Comparison of ENCODE assay signal across 1 cellular context in the genomic region with DNA sequence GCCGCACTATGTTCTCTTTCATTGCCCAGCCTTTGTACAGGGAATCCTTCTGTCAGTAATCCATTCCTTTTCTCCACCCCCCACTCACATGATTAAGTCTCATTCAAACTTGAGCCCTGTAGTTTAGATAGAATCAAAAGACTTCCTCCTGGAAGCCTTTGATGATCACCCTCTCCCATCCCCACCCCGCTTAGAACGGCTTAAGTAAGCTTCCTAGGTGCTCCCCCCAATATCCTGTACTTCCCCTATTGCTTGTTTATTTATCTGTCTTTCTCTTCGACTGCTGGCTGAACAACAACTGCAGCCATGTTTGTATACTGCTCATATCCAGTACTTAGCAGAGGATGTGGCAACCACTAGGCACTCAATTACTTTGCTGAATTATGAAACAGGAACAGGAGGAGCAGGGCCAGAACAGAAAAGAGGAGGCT.
TF ChIP-seq lines count a peak whose summit lies in the region.

No MANE protein-coding gene starts in this region.

TF ChIP-seq in HepG2, 621 proteins besides CTCF, POLR2A, EP300 and RAD21 (continued from another document and continues in another):
- no peak for TF ChIP-seq ATM (IDR thresholded peaks at IDR 0.05; ENCODE audit: borderline replicate concordance)
- TF ChIP-seq ZNF841 (CRISPR knock-in tag; IDR thresholded peaks at IDR 0.05; ENCODE audit: borderline replicate concordance): no peak
- TF ChIP-seq, protein P1, sequence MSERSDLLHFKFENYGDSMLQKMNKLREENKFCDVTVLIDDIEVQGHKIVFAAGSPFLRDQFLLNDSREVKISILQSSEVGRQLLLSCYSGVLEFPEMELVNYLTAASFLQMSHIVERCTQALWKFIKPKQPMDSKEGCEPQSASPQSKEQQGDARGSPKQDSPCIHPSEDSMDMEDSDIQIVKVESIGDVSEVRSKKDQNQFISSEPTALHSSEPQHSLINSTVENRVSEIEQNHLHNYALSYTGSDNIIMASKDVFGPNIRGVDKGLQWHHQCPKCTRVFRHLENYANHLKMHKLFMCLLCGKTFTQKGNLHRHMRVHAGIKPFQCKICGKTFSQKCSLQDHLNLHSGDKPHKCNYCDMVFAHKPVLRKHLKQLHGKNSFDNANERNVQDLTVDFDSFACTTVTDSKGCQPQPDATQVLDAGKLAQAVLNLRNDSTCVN (CRISPR knock-in tag; IDR thresholded peaks at IDR 0.05; ENCODE audit: borderline replicate concordance): no peak
- TF ChIP-seq ZMYM2 (CRISPR knock-in tag; IDR thresholded peaks at IDR 0.05): no peak
- TF ChIP-seq, protein P2, sequence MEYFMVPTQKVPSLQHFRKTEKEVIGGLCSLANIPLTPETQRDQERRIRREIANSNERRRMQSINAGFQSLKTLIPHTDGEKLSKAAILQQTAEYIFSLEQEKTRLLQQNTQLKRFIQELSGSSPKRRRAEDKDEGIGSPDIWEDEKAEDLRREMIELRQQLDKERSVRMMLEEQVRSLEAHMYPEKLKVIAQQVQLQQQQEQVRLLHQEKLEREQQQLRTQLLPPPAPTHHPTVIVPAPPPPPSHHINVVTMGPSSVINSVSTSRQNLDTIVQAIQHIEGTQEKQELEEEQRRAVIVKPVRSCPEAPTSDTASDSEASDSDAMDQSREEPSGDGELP (IDR thresholded peaks at IDR 0.05; ENCODE audit: borderline replicate concordance, low read depth): no peak
- TF ChIP-seq PAWR (CRISPR knock-in tag; IDR thresholded peaks at IDR 0.05; ENCODE audit: borderline replicate concordance): no peak
- TF ChIP-seq, protein P3, sequence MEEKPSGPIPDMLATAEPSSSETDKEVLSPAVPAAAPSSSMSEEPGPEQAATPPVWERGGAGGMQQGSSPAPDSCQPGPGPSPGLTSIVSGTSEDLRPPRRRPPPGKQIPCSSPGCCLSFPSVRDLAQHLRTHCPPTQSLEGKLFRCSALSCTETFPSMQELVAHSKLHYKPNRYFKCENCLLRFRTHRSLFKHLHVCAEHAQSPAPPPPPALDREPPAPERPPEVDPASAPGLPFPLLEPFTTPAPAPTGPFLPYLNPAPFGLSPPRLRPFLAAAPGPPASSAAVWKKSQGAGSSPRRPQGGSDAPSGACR (CRISPR knock-in tag; IDR thresholded peaks at IDR 0.05): no peak
- no peak for TF ChIP-seq REXO4 (CRISPR knock-in tag; IDR thresholded peaks at IDR 0.05; ENCODE audit: borderline replicate concordance)
- TF ChIP-seq ZFP36L2 (CRISPR knock-in tag; IDR thresholded peaks at IDR 0.05): no peak
- TF ChIP-seq KLF9 (CRISPR knock-in tag; IDR thresholded peaks at IDR 0.05; ENCODE audit: low read depth): no peak
- TF ChIP-seq SYNCRIP (IDR thresholded peaks at IDR 0.05; ENCODE audit: insufficient read depth, low read depth, low read length): no peak
- TF ChIP-seq, protein P4, sequence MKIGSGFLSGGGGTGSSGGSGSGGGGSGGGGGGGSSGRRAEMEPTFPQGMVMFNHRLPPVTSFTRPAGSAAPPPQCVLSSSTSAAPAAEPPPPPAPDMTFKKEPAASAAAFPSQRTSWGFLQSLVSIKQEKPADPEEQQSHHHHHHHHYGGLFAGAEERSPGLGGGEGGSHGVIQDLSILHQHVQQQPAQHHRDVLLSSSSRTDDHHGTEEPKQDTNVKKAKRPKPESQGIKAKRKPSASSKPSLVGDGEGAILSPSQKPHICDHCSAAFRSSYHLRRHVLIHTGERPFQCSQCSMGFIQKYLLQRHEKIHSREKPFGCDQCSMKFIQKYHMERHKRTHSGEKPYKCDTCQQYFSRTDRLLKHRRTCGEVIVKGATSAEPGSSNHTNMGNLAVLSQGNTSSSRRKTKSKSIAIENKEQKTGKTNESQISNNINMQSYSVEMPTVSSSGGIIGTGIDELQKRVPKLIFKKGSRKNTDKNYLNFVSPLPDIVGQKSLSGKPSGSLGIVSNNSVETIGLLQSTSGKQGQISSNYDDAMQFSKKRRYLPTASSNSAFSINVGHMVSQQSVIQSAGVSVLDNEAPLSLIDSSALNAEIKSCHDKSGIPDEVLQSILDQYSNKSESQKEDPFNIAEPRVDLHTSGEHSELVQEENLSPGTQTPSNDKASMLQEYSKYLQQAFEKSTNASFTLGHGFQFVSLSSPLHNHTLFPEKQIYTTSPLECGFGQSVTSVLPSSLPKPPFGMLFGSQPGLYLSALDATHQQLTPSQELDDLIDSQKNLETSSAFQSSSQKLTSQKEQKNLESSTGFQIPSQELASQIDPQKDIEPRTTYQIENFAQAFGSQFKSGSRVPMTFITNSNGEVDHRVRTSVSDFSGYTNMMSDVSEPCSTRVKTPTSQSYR (CRISPR knock-in tag; IDR thresholded peaks at IDR 0.05; ENCODE audit: borderline replicate concordance): no peak
- TF ChIP-seq SRSF1 (optimal IDR thresholded peaks at IDR 0.05; ENCODE audit: low read depth, low read length): no peak
- no peak for TF ChIP-seq ZNF614 (CRISPR knock-in tag; IDR thresholded peaks at IDR 0.05; ENCODE audit: borderline replicate concordance)
- TF ChIP-seq ZFP36 (IDR thresholded peaks at IDR 0.05; ENCODE audit: borderline replicate concordance, low read depth, low read length, partially characterized antibody): no peak
- no peak for TF ChIP-seq MXI1 (IDR thresholded peaks at IDR 0.05; ENCODE audit: borderline replicate concordance, low read depth, low read length)
- TF ChIP-seq, protein P5, sequence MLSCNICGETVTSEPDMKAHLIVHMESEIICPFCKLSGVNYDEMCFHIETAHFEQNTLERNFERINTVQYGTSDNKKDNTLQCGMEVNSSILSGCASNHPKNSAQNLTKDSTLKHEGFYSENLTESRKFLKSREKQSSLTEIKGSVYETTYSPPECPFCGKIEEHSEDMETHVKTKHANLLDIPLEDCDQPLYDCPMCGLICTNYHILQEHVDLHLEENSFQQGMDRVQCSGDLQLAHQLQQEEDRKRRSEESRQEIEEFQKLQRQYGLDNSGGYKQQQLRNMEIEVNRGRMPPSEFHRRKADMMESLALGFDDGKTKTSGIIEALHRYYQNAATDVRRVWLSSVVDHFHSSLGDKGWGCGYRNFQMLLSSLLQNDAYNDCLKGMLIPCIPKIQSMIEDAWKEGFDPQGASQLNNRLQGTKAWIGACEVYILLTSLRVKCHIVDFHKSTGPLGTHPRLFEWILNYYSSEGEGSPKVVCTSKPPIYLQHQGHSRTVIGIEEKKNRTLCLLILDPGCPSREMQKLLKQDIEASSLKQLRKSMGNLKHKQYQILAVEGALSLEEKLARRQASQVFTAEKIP (CRISPR knock-in tag; IDR thresholded peaks at IDR 0.05; ENCODE audit: borderline replicate concordance): no peak
- TF ChIP-seq, protein P6, sequence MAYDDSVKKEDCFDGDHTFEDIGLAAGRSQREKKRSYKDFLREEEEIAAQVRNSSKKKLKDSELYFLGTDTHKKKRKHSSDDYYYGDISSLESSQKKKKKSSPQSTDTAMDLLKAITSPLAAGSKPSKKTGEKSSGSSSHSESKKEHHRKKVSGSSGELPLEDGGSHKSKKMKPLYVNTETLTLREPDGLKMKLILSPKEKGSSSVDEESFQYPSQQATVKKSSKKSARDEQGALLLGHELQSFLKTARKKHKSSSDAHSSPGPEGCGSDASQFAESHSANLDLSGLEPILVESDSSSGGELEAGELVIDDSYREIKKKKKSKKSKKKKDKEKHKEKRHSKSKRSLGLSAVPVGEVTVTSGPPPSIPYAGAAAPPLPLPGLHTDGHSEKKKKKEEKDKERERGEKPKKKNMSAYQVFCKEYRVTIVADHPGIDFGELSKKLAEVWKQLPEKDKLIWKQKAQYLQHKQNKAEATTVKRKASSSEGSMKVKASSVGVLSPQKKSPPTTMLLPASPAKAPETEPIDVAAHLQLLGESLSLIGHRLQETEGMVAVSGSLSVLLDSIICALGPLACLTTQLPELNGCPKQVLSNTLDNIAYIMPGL (CRISPR knock-in tag; IDR thresholded peaks at IDR 0.05; ENCODE audit: borderline replicate concordance in 1 of 2, low read depth in 1 of 2): no peak
- TF ChIP-seq, protein P7, sequence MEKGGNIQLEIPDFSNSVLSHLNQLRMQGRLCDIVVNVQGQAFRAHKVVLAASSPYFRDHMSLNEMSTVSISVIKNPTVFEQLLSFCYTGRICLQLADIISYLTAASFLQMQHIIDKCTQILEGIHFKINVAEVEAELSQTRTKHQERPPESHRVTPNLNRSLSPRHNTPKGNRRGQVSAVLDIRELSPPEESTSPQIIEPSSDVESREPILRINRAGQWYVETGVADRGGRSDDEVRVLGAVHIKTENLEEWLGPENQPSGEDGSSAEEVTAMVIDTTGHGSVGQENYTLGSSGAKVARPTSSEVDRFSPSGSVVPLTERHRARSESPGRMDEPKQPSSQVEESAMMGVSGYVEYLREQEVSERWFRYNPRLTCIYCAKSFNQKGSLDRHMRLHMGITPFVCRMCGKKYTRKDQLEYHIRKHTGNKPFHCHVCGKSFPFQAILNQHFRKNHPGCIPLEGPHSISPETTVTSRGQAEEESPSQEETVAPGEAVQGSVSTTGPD (CRISPR knock-in tag; IDR thresholded peaks at IDR 0.05): no peak
- TF ChIP-seq ZNF598 (CRISPR knock-in tag; IDR thresholded peaks at IDR 0.05; ENCODE audit: borderline replicate concordance): no peak
- TF ChIP-seq HES4 (CRISPR knock-in tag; IDR thresholded peaks at IDR 0.05; ENCODE audit: borderline replicate concordance): no peak
- TF ChIP-seq, protein P8, sequence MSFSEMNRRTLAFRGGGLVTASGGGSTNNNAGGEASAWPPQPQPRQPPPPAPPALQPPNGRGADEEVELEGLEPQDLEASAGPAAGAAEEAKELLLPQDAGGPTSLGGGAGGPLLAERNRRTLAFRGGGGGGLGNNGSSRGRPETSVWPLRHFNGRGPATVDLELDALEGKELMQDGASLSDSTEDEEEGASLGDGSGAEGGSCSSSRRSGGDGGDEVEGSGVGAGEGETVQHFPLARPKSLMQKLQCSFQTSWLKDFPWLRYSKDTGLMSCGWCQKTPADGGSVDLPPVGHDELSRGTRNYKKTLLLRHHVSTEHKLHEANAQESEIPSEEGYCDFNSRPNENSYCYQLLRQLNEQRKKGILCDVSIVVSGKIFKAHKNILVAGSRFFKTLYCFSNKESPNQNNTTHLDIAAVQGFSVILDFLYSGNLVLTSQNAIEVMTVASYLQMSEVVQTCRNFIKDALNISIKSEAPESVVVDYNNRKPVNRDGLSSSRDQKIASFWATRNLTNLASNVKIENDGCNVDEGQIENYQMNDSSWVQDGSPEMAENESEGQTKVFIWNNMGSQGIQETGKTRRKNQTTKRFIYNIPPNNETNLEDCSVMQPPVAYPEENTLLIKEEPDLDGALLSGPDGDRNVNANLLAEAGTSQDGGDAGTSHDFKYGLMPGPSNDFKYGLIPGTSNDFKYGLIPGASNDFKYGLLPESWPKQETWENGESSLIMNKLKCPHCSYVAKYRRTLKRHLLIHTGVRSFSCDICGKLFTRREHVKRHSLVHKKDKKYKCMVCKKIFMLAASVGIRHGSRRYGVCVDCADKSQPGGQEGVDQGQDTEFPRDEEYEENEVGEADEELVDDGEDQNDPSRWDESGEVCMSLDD (CRISPR knock-in tag; IDR thresholded peaks at IDR 0.05; ENCODE audit: borderline replicate concordance): no peak
- TF ChIP-seq, protein P9, sequence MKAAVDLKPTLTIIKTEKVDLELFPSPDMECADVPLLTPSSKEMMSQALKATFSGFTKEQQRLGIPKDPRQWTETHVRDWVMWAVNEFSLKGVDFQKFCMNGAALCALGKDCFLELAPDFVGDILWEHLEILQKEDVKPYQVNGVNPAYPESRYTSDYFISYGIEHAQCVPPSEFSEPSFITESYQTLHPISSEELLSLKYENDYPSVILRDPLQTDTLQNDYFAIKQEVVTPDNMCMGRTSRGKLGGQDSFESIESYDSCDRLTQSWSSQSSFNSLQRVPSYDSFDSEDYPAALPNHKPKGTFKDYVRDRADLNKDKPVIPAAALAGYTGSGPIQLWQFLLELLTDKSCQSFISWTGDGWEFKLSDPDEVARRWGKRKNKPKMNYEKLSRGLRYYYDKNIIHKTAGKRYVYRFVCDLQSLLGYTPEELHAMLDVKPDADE (CRISPR knock-in tag; IDR thresholded peaks at IDR 0.05): no peak
- TF ChIP-seq, protein P10, sequence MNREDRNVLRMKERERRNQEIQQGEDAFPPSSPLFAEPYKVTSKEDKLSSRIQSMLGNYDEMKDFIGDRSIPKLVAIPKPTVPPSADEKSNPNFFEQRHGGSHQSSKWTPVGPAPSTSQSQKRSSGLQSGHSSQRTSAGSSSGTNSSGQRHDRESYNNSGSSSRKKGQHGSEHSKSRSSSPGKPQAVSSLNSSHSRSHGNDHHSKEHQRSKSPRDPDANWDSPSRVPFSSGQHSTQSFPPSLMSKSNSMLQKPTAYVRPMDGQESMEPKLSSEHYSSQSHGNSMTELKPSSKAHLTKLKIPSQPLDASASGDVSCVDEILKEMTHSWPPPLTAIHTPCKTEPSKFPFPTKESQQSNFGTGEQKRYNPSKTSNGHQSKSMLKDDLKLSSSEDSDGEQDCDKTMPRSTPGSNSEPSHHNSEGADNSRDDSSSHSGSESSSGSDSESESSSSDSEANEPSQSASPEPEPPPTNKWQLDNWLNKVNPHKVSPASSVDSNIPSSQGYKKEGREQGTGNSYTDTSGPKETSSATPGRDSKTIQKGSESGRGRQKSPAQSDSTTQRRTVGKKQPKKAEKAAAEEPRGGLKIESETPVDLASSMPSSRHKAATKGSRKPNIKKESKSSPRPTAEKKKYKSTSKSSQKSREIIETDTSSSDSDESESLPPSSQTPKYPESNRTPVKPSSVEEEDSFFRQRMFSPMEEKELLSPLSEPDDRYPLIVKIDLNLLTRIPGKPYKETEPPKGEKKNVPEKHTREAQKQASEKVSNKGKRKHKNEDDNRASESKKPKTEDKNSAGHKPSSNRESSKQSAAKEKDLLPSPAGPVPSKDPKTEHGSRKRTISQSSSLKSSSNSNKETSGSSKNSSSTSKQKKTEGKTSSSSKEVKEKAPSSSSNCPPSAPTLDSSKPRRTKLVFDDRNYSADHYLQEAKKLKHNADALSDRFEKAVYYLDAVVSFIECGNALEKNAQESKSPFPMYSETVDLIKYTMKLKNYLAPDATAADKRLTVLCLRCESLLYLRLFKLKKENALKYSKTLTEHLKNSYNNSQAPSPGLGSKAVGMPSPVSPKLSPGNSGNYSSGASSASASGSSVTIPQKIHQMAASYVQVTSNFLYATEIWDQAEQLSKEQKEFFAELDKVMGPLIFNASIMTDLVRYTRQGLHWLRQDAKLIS (CRISPR knock-in tag; IDR thresholded peaks at IDR 0.05): peak; percentile 84; the same call in 1 of the 2 replicates
- TF ChIP-seq ZNF12 (CRISPR knock-in tag; IDR thresholded peaks at IDR 0.05): no peak
- TF ChIP-seq ZKSCAN1 (IDR thresholded peaks at IDR 0.05; ENCODE audit: low read length): no peak
- TF ChIP-seq ZNF317 (CRISPR knock-in tag; IDR thresholded peaks at IDR 0.05): no peak
- TF ChIP-seq, protein P11, sequence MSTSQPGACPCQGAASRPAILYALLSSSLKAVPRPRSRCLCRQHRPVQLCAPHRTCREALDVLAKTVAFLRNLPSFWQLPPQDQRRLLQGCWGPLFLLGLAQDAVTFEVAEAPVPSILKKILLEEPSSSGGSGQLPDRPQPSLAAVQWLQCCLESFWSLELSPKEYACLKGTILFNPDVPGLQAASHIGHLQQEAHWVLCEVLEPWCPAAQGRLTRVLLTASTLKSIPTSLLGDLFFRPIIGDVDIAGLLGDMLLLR (CRISPR knock-in tag; IDR thresholded peaks at IDR 0.05): no peak
- TF ChIP-seq NFE2L2 (IDR thresholded peaks at IDR 0.05; ENCODE audit: low read length): no peak
- TF ChIP-seq NONO (IDR thresholded peaks at IDR 0.05): no peak
- TF ChIP-seq NONO (CRISPR knock-in tag; conservative IDR thresholded peaks at IDR 0.05): no peak
- no peak for TF ChIP-seq DMAP1 (CRISPR knock-in tag; IDR thresholded peaks at IDR 0.05)
- no peak for TF ChIP-seq PHF5A (CRISPR knock-in tag; IDR thresholded peaks at IDR 0.05; ENCODE audit: low read depth, unreplicated experiment)
- no peak for TF ChIP-seq SNAI1 (CRISPR knock-in tag; IDR thresholded peaks at IDR 0.05; ENCODE audit: borderline replicate concordance)
- TF ChIP-seq ZFP1 (CRISPR knock-in tag; IDR thresholded peaks at IDR 0.05): no peak
- TF ChIP-seq ELF4 (CRISPR knock-in tag; IDR thresholded peaks at IDR 0.05; ENCODE audit: borderline replicate concordance): no peak
- no peak for TF ChIP-seq RFXANK (CRISPR knock-in tag; IDR thresholded peaks at IDR 0.05)
- TF ChIP-seq ZNF124 (CRISPR knock-in tag; IDR thresholded peaks at IDR 0.05): no peak
